Comparison of ENCODE assay signal across 37 cellular contexts in the genomic region with DNA sequence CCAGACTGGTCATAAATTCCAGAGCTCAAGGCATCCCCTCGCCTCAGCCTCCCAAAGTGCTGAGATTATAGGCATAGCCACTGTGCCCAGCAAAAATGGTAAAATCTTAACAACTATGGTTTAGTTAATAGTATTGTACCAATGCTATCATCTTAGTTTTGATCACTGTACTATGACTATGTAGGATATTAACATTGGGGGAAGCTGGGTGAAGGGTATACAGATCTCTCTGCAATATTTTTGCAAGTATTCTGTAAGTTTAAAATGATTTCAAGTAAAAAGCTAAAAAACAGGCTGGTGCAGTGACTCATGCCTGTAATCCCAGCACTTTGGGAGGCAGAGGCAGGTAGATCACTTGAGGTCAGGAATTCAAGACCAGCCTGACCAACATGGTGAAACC.
"Had no signal": no experiment of that assay in that cellular context is flagged by ENCODE, and none has a peak within 500 bp of the region (broad histone marks: within the 10 kb centered on the region; RNA-seq: fewer than 3 reads in every experiment).

No MANE protein-coding gene starts in this region.

- H3K4me1 ChIP-seq: adrenal gland, ascending aorta, body of pancreas, breast epithelium had no signal

- H3K36me3 ChIP-seq: adrenal gland, ascending aorta, brain microvascular endothelial cell, breast epithelium, cardiac muscle cell had no signal

- H3K9me3 ChIP-seq: adrenal gland, ascending aorta, body of pancreas, breast epithelium had no signal

- DNase-seq: activated effector memory CD4-positive, alpha-beta T cell treated with anti-CD3 and anti-CD28 coated beads, Interleukin-2, amount 50 U/mL, for 16 hours; activated effector memory CD4-positive, alpha-beta T cell treated with Interleukin-2 at 50 U/mL for 16 hours; activated gamma-delta T cell; activated gamma-delta T cell treated with Interleukin-2 at 50 U/mL for 16 hours; activated naive CD4-positive, alpha-beta T cell; activated naive CD4-positive, alpha-beta T cell treated with anti-CD3 and anti-CD28 coated beads for 36 hours; activated naive CD4-positive, alpha-beta T cell treated with anti-CD3 and anti-CD28 coated beads, Interleukin-2, amount 10 ng/mL, durations not matched to agents 7 days and 5 days; activated naive CD4-positive, alpha-beta T cell treated with anti-CD3 and anti-CD28 coated beads, Interleukin-2, amount 50 U/mL, for 16 hours; activated naive CD4-positive, alpha-beta T cell treated with Interleukin-2 at 50 U/mL for 16 hours; activated naive CD8-positive, alpha-beta T cell treated with anti-CD3 and anti-CD28 coated beads for 36 hours; activated naive CD8-positive, alpha-beta T cell treated with anti-CD3 and anti-CD28 coated beads, Interleukin-2, amount 10 ng/mL, durations not matched to agents 7 days and 5 days; activated naive CD8-positive, alpha-beta T cell treated with anti-CD3 and anti-CD28 coated beads, Interleukin-2, amount 50 U/mL, for 24 hours; activated T-cell treated with anti-CD3 and anti-CD28 coated beads, Interleukin-2, amount 50 U/mL, for 24 hours; activated T-cell treated with anti-CD3 and anti-CD28 coated beads, Interleukin-2, amount 50 U/mL, for 4 hours; activated T-cell treated with anti-CD3 and anti-CD28 coated beads, Interleukin-2, amount 50 U/mL, for 48 hours; activated T-cell treated with anti-CD3 and anti-CD28 coated beads, Interleukin-2, amount 50 U/mL, for 72 hours; adrenal gland; amniotic stem cell; amygdala; anterior cingulate cortex; aorta; body of pancreas; brain microvascular endothelial cell; caudate nucleus; central memory CD4-positive, alpha-beta T cell; cerebellar nuclear complex had no signal

- H3K4me1 Mint-ChIP-seq: activated naive CD4-positive, alpha-beta T cell treated with anti-CD3 and anti-CD28 coated beads, Interleukin-2, amount 10 ng/mL, durations not matched to agents 7 days and 5 days; brain had no signal

- H3K4me3 ChIP-seq: adrenal gland, ascending aorta, body of pancreas, breast epithelium, cardiac muscle cell had no signal

- H3K36me3 Mint-ChIP-seq: activated naive CD8-positive, alpha-beta T cell treated with anti-CD3 and anti-CD28 coated beads, Interleukin-2, amount 10 ng/mL, durations not matched to agents 7 days and 5 days had no signal

- H3K27ac Mint-ChIP-seq: activated naive CD4-positive, alpha-beta T cell treated with anti-CD3 and anti-CD28 coated beads for 36 hours; activated naive CD4-positive, alpha-beta T cell treated with anti-CD3 and anti-CD28 coated beads, Interleukin-2, amount 10 ng/mL, durations not matched to agents 7 days and 5 days; activated naive CD4-positive, alpha-beta T cell treated with anti-CD3 and anti-CD28 coated beads, Interleukin-2, amount 50 U/mL, for 72 hours; activated naive CD8-positive, alpha-beta T cell; activated naive CD8-positive, alpha-beta T cell treated with anti-CD3 and anti-CD28 coated beads for 36 hours; activated naive CD8-positive, alpha-beta T cell treated with anti-CD3 and anti-CD28 coated beads, Interleukin-2, amount 10 ng/mL, durations not matched to agents 7 days and 5 days; activated naive CD8-positive, alpha-beta T cell treated with anti-CD3 and anti-CD28 coated beads, Interleukin-2, amount 50 U/mL, for 24 hours; activated T-cell treated with anti-CD3 and anti-CD28 coated beads, Interleukin-2, amount 50 U/mL, for 24 hours; activated T-cell treated with anti-CD3 and anti-CD28 coated beads, Interleukin-2, amount 50 U/mL, for 72 hours; activated T-helper 1 cell treated with anti-CD3 and anti-CD28 coated beads, Interleukin-12 subunit alpha, Interleukin-12 subunit beta, Interleukin-2, Interleukin-4 antibody, amounts not matched to agents 30 ng/mL and 10 ng/mL and 1 ng/mL, durations not matched to agents 14 hours and 24 hours and 36 hours; activated T-helper 17 cell treated with anti-CD3 and anti-CD28 coated beads, Interleukin-2, amount 50 U/mL, for 72 hours; activated T-helper 2 cell treated with anti-CD3 and anti-CD28 coated beads, Interferon-gamma antibody, Interleukin-2, Interleukin-4, amounts not matched to agents 10 μg/mL and 5 μg/mL and 100 μg/mL, durations not matched to agents 14 hours and 24 hours and 36 hours; brain had no signal

- H3K27me3 Mint-ChIP-seq: activated naive CD4-positive, alpha-beta T cell treated with anti-CD3 and anti-CD28 coated beads, Interleukin-2, amount 10 ng/mL, durations not matched to agents 7 days and 5 days; activated naive CD4-positive, alpha-beta T cell treated with anti-CD3 and anti-CD28 coated beads, Interleukin-2, amount 50 U/mL, for 24 hours; activated naive CD8-positive, alpha-beta T cell; activated naive CD8-positive, alpha-beta T cell treated with anti-CD3 and anti-CD28 coated beads for 36 hours; activated naive CD8-positive, alpha-beta T cell treated with anti-CD3 and anti-CD28 coated beads, Interleukin-2, amount 10 ng/mL, durations not matched to agents 7 days and 5 days; activated naive CD8-positive, alpha-beta T cell treated with anti-CD3 and anti-CD28 coated beads, Interleukin-2, amount 50 U/mL, for 24 hours; activated T-cell treated with anti-CD3 and anti-CD28 coated beads, Interleukin-2, amount 50 U/mL, for 24 hours; activated T-helper 17 cell treated with anti-CD3 and anti-CD28 coated beads, Interleukin-2, amount 50 U/mL, for 72 hours; brain; central memory CD8-positive, alpha-beta T cell had no signal

- H3K4me3 Mint-ChIP-seq: activated naive CD4-positive, alpha-beta T cell treated with anti-CD3 and anti-CD28 coated beads for 36 hours; activated naive CD4-positive, alpha-beta T cell treated with anti-CD3 and anti-CD28 coated beads, Interleukin-2, amount 10 ng/mL, durations not matched to agents 7 days and 5 days; activated naive CD4-positive, alpha-beta T cell treated with anti-CD3 and anti-CD28 coated beads, Interleukin-2, amount 50 U/mL, for 24 hours; activated naive CD8-positive, alpha-beta T cell; activated naive CD8-positive, alpha-beta T cell treated with anti-CD3 and anti-CD28 coated beads for 36 hours; activated naive CD8-positive, alpha-beta T cell treated with anti-CD3 and anti-CD28 coated beads, Interleukin-2, amount 10 ng/mL, durations not matched to agents 7 days and 5 days; activated naive CD8-positive, alpha-beta T cell treated with anti-CD3 and anti-CD28 coated beads, Interleukin-2, amount 50 U/mL, for 24 hours; activated T-cell treated with anti-CD3 and anti-CD28 coated beads, Interleukin-2, amount 50 U/mL, for 24 hours; activated T-cell treated with anti-CD3 and anti-CD28 coated beads, Interleukin-2, amount 50 U/mL, for 4 hours; activated T-cell treated with anti-CD3 and anti-CD28 coated beads, Interleukin-2, amount 50 U/mL, for 72 hours; activated T-helper 1 cell treated with anti-CD3 and anti-CD28 coated beads, Interleukin-12 subunit alpha, Interleukin-12 subunit beta, Interleukin-2, Interleukin-4 antibody, amounts not matched to agents 30 ng/mL and 10 ng/mL and 1 ng/mL, durations not matched to agents 14 hours and 24 hours and 36 hours; activated T-helper 17 cell treated with anti-CD3 and anti-CD28 coated beads, Interleukin-2, amount 50 U/mL, for 72 hours; brain; central memory CD8-positive, alpha-beta T cell had no signal

- H3K9me3 Mint-ChIP-seq: activated naive CD4-positive, alpha-beta T cell treated with anti-CD3 and anti-CD28 coated beads for 36 hours; activated naive CD4-positive, alpha-beta T cell treated with anti-CD3 and anti-CD28 coated beads, Interleukin-2, amount 10 ng/mL, durations not matched to agents 7 days and 5 days; activated naive CD4-positive, alpha-beta T cell treated with anti-CD3 and anti-CD28 coated beads, Interleukin-2, amount 50 U/mL, for 24 hours; activated naive CD4-positive, alpha-beta T cell treated with anti-CD3 and anti-CD28 coated beads, Interleukin-2, amount 50 U/mL, for 72 hours; activated naive CD8-positive, alpha-beta T cell treated with anti-CD3 and anti-CD28 coated beads for 36 hours; activated naive CD8-positive, alpha-beta T cell treated with anti-CD3 and anti-CD28 coated beads, Interleukin-2, amount 10 ng/mL, durations not matched to agents 7 days and 5 days; activated naive CD8-positive, alpha-beta T cell treated with anti-CD3 and anti-CD28 coated beads, Interleukin-2, amount 50 U/mL, for 24 hours; activated T-cell treated with anti-CD3 and anti-CD28 coated beads, Interleukin-2, amount 50 U/mL, for 24 hours; activated T-cell treated with anti-CD3 and anti-CD28 coated beads, Interleukin-2, amount 50 U/mL, for 72 hours; activated T-helper 1 cell treated with anti-CD3 and anti-CD28 coated beads, Interleukin-12 subunit alpha, Interleukin-12 subunit beta, Interleukin-2, Interleukin-4 antibody, amounts not matched to agents 30 ng/mL and 10 ng/mL and 1 ng/mL, durations not matched to agents 14 hours and 24 hours and 36 hours; activated T-helper 17 cell treated with anti-CD3 and anti-CD28 coated beads, Interleukin-2, amount 50 U/mL, for 72 hours; activated T-helper 2 cell treated with anti-CD3 and anti-CD28 coated beads, Interferon-gamma antibody, Interleukin-2, Interleukin-4, amounts not matched to agents 10 μg/mL and 5 μg/mL and 100 μg/mL, durations not matched to agents 14 hours and 24 hours and 36 hours; central memory CD8-positive, alpha-beta T cell had no signal

- H3K27ac ChIP-seq: adrenal gland, ascending aorta, body of pancreas, brain microvascular endothelial cell, breast epithelium, cardiac muscle cell had no signal

- ATAC-seq: activated naive CD4-positive, alpha-beta T cell treated with anti-CD3 and anti-CD28 coated beads, Interleukin-2, amount 50 U/mL, for 72 hours; activated naive CD8-positive, alpha-beta T cell treated with anti-CD3 and anti-CD28 coated beads, Interleukin-2, amount 50 U/mL, for 24 hours; activated T-cell treated with anti-CD3 and anti-CD28 coated beads, Interleukin-2, amount 50 U/mL, for 4 hours; activated T-cell treated with anti-CD3 and anti-CD28 coated beads, Interleukin-2, amount 50 U/mL, for 72 hours; activated T-helper 17 cell treated with anti-CD3 and anti-CD28 coated beads, Interleukin-2, amount 50 U/mL, for 72 hours; body of pancreas had no signal
